Comparison of ENCODE assay signal across 8 cellular contexts in genomic region chr14:31419179-31420012, GRCh38. TPM values are rescaled to one million over a fixed set of nuclear protein-coding genes. Genes with fewer than 3 reads are reported as not detected.
DNase-seq lines count a peak whose midpoint lies in the region; ATAC-seq and TF ChIP-seq lines count a peak whose summit lies in the region.

No MANE protein-coding gene starts in this region.

- H2AFZ ChIP-seq in PC-3 (ENCODE audit: low read length) (peak overlapping the region; percentile 86), osteoblast (ENCODE audit: low read length) (peak overlapping the region; percentile 92)

- H3K4me2 ChIP-seq in PC-3 (ENCODE audit: low read length) (peak overlapping the region; percentile 82), osteoblast (ENCODE audit: insufficient read depth, low read length) (peak overlapping the region; percentile 96)

- H4K20me1 ChIP-seq in PC-3 (ENCODE audit: low read length) (no peaks in the 10 kb centered on the region), osteoblast (ENCODE audit: insufficient read depth, low read length) (peaks cover 6% of the 10 kb centered on the region)

- H3K4me1 ChIP-seq in PC-3 (ENCODE audit: insufficient read depth, low read length) (peaks cover 25% of the 10 kb centered on the region), osteoblast (ENCODE audit: insufficient read depth, low read length) (peaks cover 16% of the 10 kb centered on the region)

- H3K4me3 ChIP-seq in PC-3 (ENCODE audit: low read length) = peak overlapping the region; percentile 91
- peak overlapping the region; percentile 100 for H3K4me3 ChIP-seq in osteoblast (ENCODE audit: insufficient read depth, low read length)

- no peaks in the 10 kb centered on the region for H3K27me3 ChIP-seq in PC-3 (ENCODE audit: low read length)
- no peaks in the 10 kb centered on the region for H3K27me3 ChIP-seq in osteoblast (ENCODE audit: insufficient read depth, low read length)

- TSS peak; percentile 45 for BruUV-seq in PC-3 (replicated peaks; lab: Mats Ljungman, UMichigan)

- H3K36me3 ChIP-seq in PC-3 (ENCODE audit: low read depth, low read length) (no peaks in the 10 kb centered on the region), osteoblast (ENCODE audit: insufficient read depth, low read length) (peaks cover 3% of the 10 kb centered on the region)

- peaks cover 47% of the 10 kb centered on the region for H3K79me2 ChIP-seq in PC-3 (ENCODE audit: low read length)
- H3K79me2 ChIP-seq in osteoblast (ENCODE audit: insufficient read depth, low read length) = peaks cover 58% of the 10 kb centered on the region

- H3K27ac ChIP-seq in PC-3 (ENCODE audit: low read length) = 0 out of 2 replicates have a peak overlapping the region, but pooled peaks have one; percentile 10
- peak overlapping the region; percentile 60 for H3K27ac ChIP-seq in epithelial cell of prostate
- H3K27ac ChIP-seq in osteoblast (ENCODE audit: low read depth, low read length) = peak overlapping the region; percentile 84

- CTCF ChIA-PET in PC-3 (lab: Charles Lee) = interaction anchor here (1.3 to 2.5 kb wide), 2 partner anchors 22 to 30 kb away, joined by 4 to 29 read pairs; no protein-coding TSS in a partner anchor

- H3K9ac ChIP-seq in PC-3 (ENCODE audit: low read length) = peak overlapping the region; percentile 79

- no peaks in the 10 kb centered on the region for H3F3A ChIP-seq in PC-3 (ENCODE audit: low read length, unreplicated experiment)

- POLR2A ChIA-PET in PC-3 (lab: Charles Lee; ENCODE audit: unreplicated experiment) = interaction anchor here (1.1 to 1.8 kb wide), 3 partner anchors 30 to 657 kb away, joined by 3 to 29 read pairs (median 6); partner anchors contain the start of genes ARHGAP5 and DTD2

- TF ChIP-seq CTCF in PC-3 (conservative IDR thresholded peaks at IDR 0.05; ENCODE audit: low read depth, low read length) (no peak), osteoblast (IDR thresholded peaks at IDR 0.05; ENCODE audit: extremely low read depth, low read depth, low read length) (no peak)

- no peaks in the 10 kb centered on the region for H3K9me2 ChIP-seq in PC-3 (replicated peaks; ENCODE audit: low read length)

- ATAC-seq in PC-3 (no peak), HG03280 (IDR thresholded peaks at IDR 0.05; ENCODE audit: unreplicated experiment) (no peak)

- intact Hi-C loops in PC-3 (cut with micrococcal nuclease) = loop anchor here (1.0 kb wide), 1 partner anchor 30 kb away; no protein-coding TSS in a partner anchor

- no peaks in the 10 kb centered on the region for H3K9me3 ChIP-seq in PC-3 (ENCODE audit: low read length)
- no peaks in the 10 kb centered on the region for H3K9me3 ChIP-seq in osteoblast (ENCODE audit: low read depth, low read length)

- peak; percentile 28 for DNase-seq in DMS 273 (lab: John Stamatoyannopoulos, UW; ENCODE audit: unreplicated experiment)
- no peak for DNase-seq in DMS 273 treated with DMSO at 0.1 percent for 48 hours (lab: John Stamatoyannopoulos, UW)
- no peak for DNase-seq in PC-3
- DNase-seq in epithelial cell of prostate (ENCODE audit: low read depth, low spot score) = no peak
- DNase-seq in osteoblast (ENCODE audit: insufficient read length, low spot score, missing footprints) = peak; percentile 86
- DNase-seq in NCI-H2081 treated with DMSO at 0.1 percent for 48 hours (lab: John Stamatoyannopoulos, UW) = no peak
- DNase-seq in cerebellum (ENCODE audit: low spot score) = no peak

RNA-seq across cellular contexts. Expression of gene HEATR5A, which starts 1.0 kb away (rescaled TPM):
- total RNA-seq in PC-3 (2014; rRNA removed) (11.5 and 12.7 TPM in 2 replicates), osteoblast (38.3 and 46.0 TPM in 2 replicates), cerebellum (42.7 TPM)

RNA-seq across cellular contexts. Expression of gene DTD2, which starts 37.9 kb away (rescaled TPM):
- total RNA-seq in PC-3 (2014; rRNA removed) (35.9 and 36.8 TPM in 2 replicates), osteoblast (46.0 and 64.1 TPM in 2 replicates), cerebellum (37.2 TPM)

Comparison
In these comparisons a context has a peak if more than half of its experiments do, and no peak if none do; other contexts are left out.
1. DNase-seq: peak in DMS 273 (single experiment) and osteoblast (single experiment); none in DMS 273 treated with DMSO at 0.1 percent for 48 hours (single experiment), PC-3 (single experiment), epithelial cell of prostate (single experiment), NCI-H2081 treated with DMSO at 0.1 percent for 48 hours (single experiment) and cerebellum (single experiment).
2. H3K27ac ChIP-seq: peak in every context shown above with its lines; median percentile 84 in osteoblast; 60 in epithelial cell of prostate; 10 in PC-3.